8 cellular contexts compared by ENCODE assay signal in the genomic region with DNA sequence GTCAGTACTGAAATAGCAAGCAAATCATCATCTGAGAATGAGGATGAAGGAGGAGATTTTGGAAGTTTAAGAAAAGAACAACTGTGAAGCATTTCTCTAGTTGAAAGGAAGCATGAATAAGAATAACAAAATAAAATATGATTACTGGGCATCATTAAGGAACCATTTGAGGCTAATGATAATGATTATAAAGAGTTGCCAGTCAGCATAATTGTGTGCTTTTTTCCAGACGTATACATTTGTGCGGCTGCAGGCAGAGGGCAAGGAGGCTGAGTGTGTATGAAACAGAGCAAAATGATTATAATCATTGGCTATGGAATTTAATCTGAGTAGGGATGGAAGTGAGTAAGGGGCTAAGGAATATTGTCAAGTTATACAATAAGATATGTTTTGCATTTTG.
"Had no signal": no experiment of that assay in that cellular context is flagged by ENCODE, and none has a peak within 500 bp of the region (broad histone marks: within the 10 kb centered on the region; RNA-seq: fewer than 3 reads in every experiment).

No MANE protein-coding gene starts in this region.

- DNase-seq: GDM1, GF-D8 had no signal

- ATAC-seq: GM12878 had no signal

- H3K4me3 ChIP-seq: GM12878 had no signal

- FAIRE-seq: G401.6, GM12878, GM12891, GM12892, GM18507, GM19239 had no signal
